ENCODE assay signal across 13 cellular contexts in genomic region chr11:70481625-70482528, GRCh38.
DNase-seq lines count a peak whose midpoint lies in the region; ATAC-seq and TF ChIP-seq lines count a peak whose summit lies in the region.
"Had no signal": no experiment of that assay in that cellular context is flagged by ENCODE, and none has a peak within 500 bp of the region (broad histone marks: within the 10 kb centered on the region; RNA-seq: fewer than 3 reads in every experiment).

No MANE protein-coding gene starts in this region.

- ATAC-seq in left cardiac atrium (peak; percentile 83 to 94), HG03342 (IDR thresholded peaks at IDR 0.05; ENCODE audit: unreplicated experiment) (no peak)
- ATAC-seq: activated T-cell treated with anti-CD3 and anti-CD28 coated beads, Interleukin-2, amount 50 U/mL, for 72 hours had no signal

- TF ChIP-seq POLR2A in sigmoid colon (IDR thresholded peaks at IDR 0.05): no peak

- no peaks in the 10 kb centered on the region for H3K9me3 Mint-ChIP-seq in activated naive CD4-positive, alpha-beta T cell treated with anti-CD3 and anti-CD28 coated beads, Interleukin-2, amount 10 ng/mL, durations not matched to agents 7 days and 5 days
- H3K9me3 Mint-ChIP-seq: activated T-cell treated with anti-CD3 and anti-CD28 coated beads, Interleukin-2, amount 50 U/mL, for 72 hours; natural killer cell treated with Interleukin-12 subunit alpha and Interleukin-12 subunit beta and Interleukin-15 and Interleukin-18, amount 100 ng/mL, for 72 hours had no signal

- in situ Hi-C loops in KBM-7 (cut with MboI; ENCODE audit: low pct_unique_long_range_greater_than_20kb, low sequenced_read_pairs): no loop called here

- no peak overlapping the region for H3K4me3 Mint-ChIP-seq in activated naive CD4-positive, alpha-beta T cell treated with anti-CD3 and anti-CD28 coated beads, Interleukin-2, amount 10 ng/mL, durations not matched to agents 7 days and 5 days
- H3K4me3 Mint-ChIP-seq: activated T-cell treated with anti-CD3 and anti-CD28 coated beads, Interleukin-2, amount 50 U/mL, for 72 hours; natural killer cell treated with Interleukin-12 subunit alpha and Interleukin-12 subunit beta and Interleukin-15 and Interleukin-18, amount 100 ng/mL, for 72 hours had no signal

- H3K27me3 Mint-ChIP-seq in activated naive CD4-positive, alpha-beta T cell treated with anti-CD3 and anti-CD28 coated beads, Interleukin-2, amount 10 ng/mL, durations not matched to agents 7 days and 5 days: peaks cover 10% of the 10 kb centered on the region

- H3K36me3 ChIP-seq in sigmoid colon: peaks cover 0 to 10% (median 0%) of the 10 kb centered on the region in 4 donors
- H3K36me3 ChIP-seq: HAP-1 had no signal

- no peak overlapping the region for H3K4me3 ChIP-seq in sigmoid colon
- H3K4me3 ChIP-seq: coronary artery, HAP-1 had no signal

- H3K9me3 ChIP-seq in sigmoid colon: no peaks in the 10 kb centered on the region
- H3K9me3 ChIP-seq: HAP-1 had no signal

- CTCF ChIA-PET in activated naive CD4-positive, alpha-beta T cell treated with anti-CD3 and anti-CD28 coated beads, Interleukin-2, amount 10 ng/mL, durations not matched to agents 7 days and 5 days (lab: Charles Lee): interaction anchor here (0.7 to 1.6 kb wide), 2 partner anchors 14 to 251 kb away, joined by 3 read pairs; no protein-coding TSS in a partner anchor

- TF ChIP-seq EP300 in sigmoid colon (IDR thresholded peaks at IDR 0.05): no peak

- peak overlapping the region; percentile 12 to 60 (median 38) for H3K27ac ChIP-seq in sigmoid colon
- H3K27ac ChIP-seq: coronary artery had no signal

- no peaks in the 10 kb centered on the region for H3K4me1 Mint-ChIP-seq in activated naive CD4-positive, alpha-beta T cell treated with anti-CD3 and anti-CD28 coated beads, Interleukin-2, amount 10 ng/mL, durations not matched to agents 7 days and 5 days

- no peak overlapping the region for H3K27ac Mint-ChIP-seq in activated naive CD4-positive, alpha-beta T cell treated with anti-CD3 and anti-CD28 coated beads, Interleukin-2, amount 10 ng/mL, durations not matched to agents 7 days and 5 days
- H3K27ac Mint-ChIP-seq: activated T-cell treated with anti-CD3 and anti-CD28 coated beads, Interleukin-2, amount 50 U/mL, for 72 hours; natural killer cell treated with Interleukin-12 subunit alpha and Interleukin-12 subunit beta and Interleukin-15 and Interleukin-18, amount 100 ng/mL, for 72 hours had no signal

- WGBS in sigmoid colon, 2 donors: 92% methylated on average over 21 of the region's 21 CpGs

- no peaks in the 10 kb centered on the region for H3K36me3 Mint-ChIP-seq in activated naive CD4-positive, alpha-beta T cell treated with anti-CD3 and anti-CD28 coated beads, Interleukin-2, amount 10 ng/mL, durations not matched to agents 7 days and 5 days
- H3K36me3 Mint-ChIP-seq: natural killer cell treated with Interleukin-12 subunit alpha and Interleukin-12 subunit beta and Interleukin-15 and Interleukin-18, amount 100 ng/mL, for 72 hours had no signal

- DNase-seq in GM03348 (ENCODE audit: low spot score) (peak; percentile 31), SW480 (ENCODE audit: low spot score) (peak; percentile 86), left cardiac atrium (peak; percentile 62), sigmoid colon (no peak), KBM-7 (no peak), epidermal melanocyte (ENCODE audit: insufficient read length, low spot score) (no peak)
- DNase-seq in activated naive CD4-positive, alpha-beta T cell treated with anti-CD3 and anti-CD28 coated beads, Interleukin-2, amount 10 ng/mL, durations not matched to agents 7 days and 5 days: no peak
- DNase-seq: activated T-cell treated with anti-CD3 and anti-CD28 coated beads, Interleukin-2, amount 50 U/mL, for 72 hours; stimulated activated CD4-positive, alpha-beta T cell treated with anti-CD3 and anti-CD28 coated beads, Interleukin-2, amount 100 ng/mL, for 48 hours had no signal

- TF ChIP-seq CTCF in sigmoid colon (IDR thresholded peaks at IDR 0.05): no peak

- H3K4me1 ChIP-seq in sigmoid colon: peaks cover 0 to 18% (median 13%) of the 10 kb centered on the region in 4 donors
- H3K4me1 ChIP-seq: HAP-1 had no signal

- H3K27me3 ChIP-seq in sigmoid colon: no peaks in the 10 kb centered on the region

- intact Hi-C loops in left cardiac atrium (cut with DNase I): loop anchor here in 1 of 2 donors (1.0 to 5.0 kb wide), 2 partner anchors 15 to 275 kb away; no protein-coding TSS in a partner anchor
- intact Hi-C loops in sigmoid colon (cut with DNase I): no loop called here

Comparison
In these comparisons a context has a peak if more than half of its experiments do, and no peak if none do; other contexts are left out.
1. DNase-seq: peak in GM03348 (single experiment), SW480 (single experiment) and left cardiac atrium (single experiment); none in sigmoid colon (single experiment), KBM-7 (single experiment), epidermal melanocyte (single experiment) and activated naive CD4-positive, alpha-beta T cell treated with anti-CD3 and anti-CD28 coated beads, Interleukin-2, amount 10 ng/mL, durations not matched to agents 7 days and 5 days (single experiment).